Comparison of ENCODE assay signal across 8 cellular contexts in genomic region chr1:109532365-109533136, GRCh38. TPM values are rescaled to one million over a fixed set of nuclear protein-coding genes. Genes with fewer than 3 reads are reported as not detected.
A peak's percentile ranks its signal among the peaks of the same experiment; 100 is the strongest.
DNase-seq lines count a peak whose midpoint lies in the region; ATAC-seq and TF ChIP-seq lines count a peak whose summit lies in the region.

No MANE protein-coding gene starts in this region.

- TF ChIP-seq CTCF in RWPE2 (IDR thresholded peaks at IDR 0.05; ENCODE audit: poor library complexity, severe bottlenecking) = peak; percentile 95

- H3K4me3 ChIP-seq in RWPE2 (ENCODE audit: severe bottlenecking) = no peak overlapping the region

- H3K27ac ChIP-seq in RWPE2 (ENCODE audit: poor library complexity, severe bottlenecking) (no peak overlapping the region), substantia nigra (ENCODE audit: low read depth, low read length, poor library complexity, severe bottlenecking) (peak overlapping the region; percentile 68)

- no peaks in the 10 kb centered on the region for H3K4me1 ChIP-seq in RWPE2 (ENCODE audit: insufficient read depth, poor library complexity, severe bottlenecking)

- H3K36me3 ChIP-seq in RWPE2 (ENCODE audit: low read depth) = no peaks in the 10 kb centered on the region

- no peaks in the 10 kb centered on the region for H3K9me3 ChIP-seq in RWPE2 (ENCODE audit: severe bottlenecking)

- peak; percentile 89 for DNase-seq in D341Med (ENCODE audit: low spot score)
- peak; percentile 77 for DNase-seq in LoVo (ENCODE audit: low spot score)
- no peak for DNase-seq in RWPE2 (ENCODE audit: low spot score)
- DNase-seq in activated effector memory CD4-positive, alpha-beta T cell treated with Interleukin-2 at 50 U/mL for 16 hours = peak; percentile 85
- peak; percentile 68 for DNase-seq in foreskin melanocyte
- peak; percentile 63 for DNase-seq in occipital lobe (lab: John Stamatoyannopoulos, UW)
- peak; percentile 27 to 88 (median 76) for DNase-seq in substantia nigra (lab: John Stamatoyannopoulos, UW)

- H3K27me3 ChIP-seq in RWPE2 (ENCODE audit: insufficient read depth, poor library complexity, severe bottlenecking) = no peaks in the 10 kb centered on the region

- ATAC-seq in GM21619 (IDR thresholded peaks at IDR 0.05; ENCODE audit: unreplicated experiment) (peak; percentile 83), RWPE2 (ENCODE audit: low read depth) (peak; percentile 74)

RNA-seq across cellular contexts. Expression of gene GPR61, which starts 7.1 kb away (rescaled TPM):
- 5.3 TPM for total RNA-seq in occipital lobe

RNA-seq across cellular contexts. Expression of gene GNAI3, which starts 15.9 kb away (rescaled TPM):
- total RNA-seq in occipital lobe = 21.7 TPM

RNA-seq across cellular contexts. Expression of gene AMIGO1, which starts 23.0 kb away (rescaled TPM):
- total RNA-seq in occipital lobe = 10.3 TPM

RNA-seq across cellular contexts. Expression of gene CYB561D1, which starts 38.7 kb away (rescaled TPM):
- 6.7 TPM for total RNA-seq in occipital lobe

RNA-seq across cellular contexts. Expression of gene ATXN7L2, which starts 48.8 kb away (rescaled TPM):
- 4.1 TPM for total RNA-seq in occipital lobe
